Comparison of ENCODE assay signal across 8 cellular contexts in genomic region chr9:33167084-33167948, GRCh38. TPM values are rescaled to one million over a fixed set of nuclear protein-coding genes. Genes with fewer than 3 reads are reported as not detected.
A peak's percentile ranks its signal among the peaks of the same experiment; 100 is the strongest.
DNase-seq lines count a peak whose midpoint lies in the region; ATAC-seq and TF ChIP-seq lines count a peak whose summit lies in the region.

Gene B4GALT1 (minus strand): TSS chr9:33167336. CDS start chr9:33167169, 167 bp downstream.

- H3K27me3 ChIP-seq in GM23248 (replicated peaks; ENCODE audit: insufficient read depth) = no peaks in the 10 kb centered on the region
- H3K27me3 ChIP-seq in RWPE2 (ENCODE audit: insufficient read depth, poor library complexity, severe bottlenecking) = no peaks in the 10 kb centered on the region
- H3K27me3 ChIP-seq in fibroblast of lung (ENCODE audit: control insufficient read depth, insufficient read depth, low read length) = no peaks in the 10 kb centered on the region

- H3K4me3 ChIP-seq in GM23248 (peak within 1 kb of the TSS; percentile 98), RWPE2 (ENCODE audit: severe bottlenecking) (peak within 1 kb of the TSS; percentile 98), fibroblast of lung (replicated peaks in 1 of 4; ENCODE audit: control extremely low read depth in 1 of 4, insufficient read depth in 1 of 4, low read depth in 3 of 4, low read length in 4 of 4) (peak within 1 kb of the TSS; percentile 80 to 98 (median 86))

- H4K20me1 ChIP-seq in GM23248 (ENCODE audit: insufficient read depth) (no peaks in the 10 kb centered on the region), fibroblast of lung (ENCODE audit: control insufficient read depth, extremely low read depth, insufficient read depth, low read length) (no peaks in the 10 kb centered on the region)

- H3K9me3 Mint-ChIP-seq in activated T-helper 17 cell treated with anti-CD3 and anti-CD28 coated beads, Interleukin-2, amount 50 U/mL, for 72 hours = peaks cover 3% of the 10 kb centered on the region
- no peaks in the 10 kb centered on the region for H3K9me3 Mint-ChIP-seq in naive thymus-derived CD8-positive, alpha-beta T cell
- no peaks in the 10 kb centered on the region for H3K9me3 Mint-ChIP-seq in stimulated activated naive B cell treated with anti-CD40 and anti-IgM and Interleukin-4, amounts not matched to agents 10 μg/mL and 1 μg/mL and 100 μg/mL, for 72 hours

- POLR2A ChIA-PET in naive thymus-derived CD8-positive, alpha-beta T cell (lab: Charles Lee) = interaction anchor here (0.6 to 2.8 kb wide), 16 partner anchors 12 to 142 kb away, joined by 3 to 36 read pairs (median 6); partner anchors contain the start of genes BAG1, CHMP5, DNAJA1 and NFX1

- H3K4me1 Mint-ChIP-seq in activated T-helper 17 cell treated with anti-CD3 and anti-CD28 coated beads, Interleukin-2, amount 50 U/mL, for 72 hours = peaks cover 27% of the 10 kb centered on the region
- H3K4me1 Mint-ChIP-seq in naive thymus-derived CD8-positive, alpha-beta T cell = peaks cover 41 to 70% (median 62%) of the 10 kb centered on the region in 4 donors
- H3K4me1 Mint-ChIP-seq in stimulated activated naive B cell treated with anti-CD40 and anti-IgM and Interleukin-4, amounts not matched to agents 10 μg/mL and 1 μg/mL and 100 μg/mL, for 72 hours = peaks cover 55 to 73% of the 10 kb centered on the region in 2 donors

- in situ Hi-C loops in GM23248 (cut with MboI) = no loop called here

- peak within 1 kb of the TSS; percentile 100 for H3K4me3 Mint-ChIP-seq in activated T-helper 17 cell treated with anti-CD3 and anti-CD28 coated beads, Interleukin-2, amount 50 U/mL, for 72 hours
- peak within 1 kb of the TSS; percentile 89 to 99 (median 96) for H3K4me3 Mint-ChIP-seq in naive thymus-derived CD8-positive, alpha-beta T cell
- H3K4me3 Mint-ChIP-seq in stimulated activated naive B cell treated with anti-CD40 and anti-IgM and Interleukin-4, amounts not matched to agents 10 μg/mL and 1 μg/mL and 100 μg/mL, for 72 hours = peak within 1 kb of the TSS; percentile 94 to 99

- 2 to 3% methylated on average over 35 to 54 of the region's 101 CpGs for WGBS in GM23248 (ENCODE audit: low coverage in 1 of 2, low lambda C conversion rate in 2 of 2, missing lambda C conversion rate in 2 of 2), 2 experiments

- peaks cover 26% of the 10 kb centered on the region for H3K36me3 Mint-ChIP-seq in activated T-helper 17 cell treated with anti-CD3 and anti-CD28 coated beads, Interleukin-2, amount 50 U/mL, for 72 hours (ENCODE audit: low read depth)
- H3K36me3 Mint-ChIP-seq in naive thymus-derived CD8-positive, alpha-beta T cell = no peaks in the 10 kb centered on the region
- peaks cover 18 to 22% of the 10 kb centered on the region in 2 donors for H3K36me3 Mint-ChIP-seq in stimulated activated naive B cell treated with anti-CD40 and anti-IgM and Interleukin-4, amounts not matched to agents 10 μg/mL and 1 μg/mL and 100 μg/mL, for 72 hours

- H3K79me2 ChIP-seq in GM23248 (ENCODE audit: insufficient read depth) (peaks cover 47% of the 10 kb centered on the region), fibroblast of lung (ENCODE audit: control insufficient read depth, insufficient read depth, low read length) (peaks cover 47% of the 10 kb centered on the region)

- DNase-seq in Daoy (ENCODE audit: low read depth) (peak; percentile 97), GM23248 (peak; percentile 96), Kasumi-1 (lab: John Stamatoyannopoulos, UW) (peak; percentile 91 to 95), RWPE2 (ENCODE audit: low spot score) (peak; percentile 91), fibroblast of lung (ENCODE audit: low read depth in 2 of 2) (peak; percentile 92 to 94)
- DNase-seq in naive thymus-derived CD8-positive, alpha-beta T cell = peak; percentile 86 to 99 (median 93)
- peak; percentile 88 for DNase-seq in stimulated activated naive B cell treated with anti-CD40 and anti-IgM and Interleukin-4, amounts not matched to agents 10 μg/mL and 1 μg/mL and 100 μg/mL, for 72 hours

- peak; percentile 30 for TF ChIP-seq CTCF in RWPE2 (IDR thresholded peaks at IDR 0.05; ENCODE audit: poor library complexity, severe bottlenecking)
- TF ChIP-seq CTCF in fibroblast of lung (conservative IDR thresholded peaks at IDR 0.05 in 1 of 2, IDR thresholded peaks at IDR 0.05 in 1 of 2; ENCODE audit: low read depth in 1 of 2, low read length in 2 of 2) = no peak

- H2AFZ ChIP-seq in GM23248 (peak within 1 kb of the TSS; percentile 81), fibroblast of lung (ENCODE audit: low read length) (peak within 1 kb of the TSS; percentile 58)

- H3K9ac ChIP-seq in GM23248 (peak within 1 kb of the TSS; percentile 99), fibroblast of lung (ENCODE audit: insufficient read depth, low read length) (peak within 1 kb of the TSS; percentile 90)

- H3K27me3 Mint-ChIP-seq in activated T-helper 17 cell treated with anti-CD3 and anti-CD28 coated beads, Interleukin-2, amount 50 U/mL, for 72 hours = no peaks in the 10 kb centered on the region
- H3K27me3 Mint-ChIP-seq in naive thymus-derived CD8-positive, alpha-beta T cell = no peaks in the 10 kb centered on the region
- no peaks in the 10 kb centered on the region for H3K27me3 Mint-ChIP-seq in stimulated activated naive B cell treated with anti-CD40 and anti-IgM and Interleukin-4, amounts not matched to agents 10 μg/mL and 1 μg/mL and 100 μg/mL, for 72 hours

- H3K4me1 ChIP-seq in GM23248 (ENCODE audit: insufficient read depth) = peaks cover 36% of the 10 kb centered on the region
- H3K4me1 ChIP-seq in RWPE2 (ENCODE audit: insufficient read depth, poor library complexity, severe bottlenecking) = peaks cover 21% of the 10 kb centered on the region
- peaks cover 16% of the 10 kb centered on the region for H3K4me1 ChIP-seq in fibroblast of lung (ENCODE audit: control insufficient read depth, extremely low read depth, insufficient read depth, low read length)

- H3K36me3 ChIP-seq in GM23248 (ENCODE audit: low read depth) = no peaks in the 10 kb centered on the region
- H3K36me3 ChIP-seq in RWPE2 (ENCODE audit: low read depth) = no peaks in the 10 kb centered on the region
- H3K36me3 ChIP-seq in fibroblast of lung (ENCODE audit: control insufficient read depth, insufficient read depth, low read length) = no peaks in the 10 kb centered on the region

- H3K9me3 ChIP-seq in GM23248 (ENCODE audit: low read depth) (no peaks in the 10 kb centered on the region), RWPE2 (ENCODE audit: severe bottlenecking) (no peaks in the 10 kb centered on the region), fibroblast of lung (ENCODE audit: control insufficient read depth, insufficient read depth, low read depth, low read length) (no peaks in the 10 kb centered on the region)

- H3K4me2 ChIP-seq in GM23248 (ENCODE audit: unreplicated experiment) (peak within 1 kb of the TSS; percentile 99), fibroblast of lung (ENCODE audit: extremely low read depth, insufficient read depth, low read length) (peak within 1 kb of the TSS; percentile 97)

- ATAC-seq in RWPE2 (ENCODE audit: low read depth) = peak; percentile 58
- peak; percentile 78 for ATAC-seq in activated T-helper 17 cell treated with anti-CD3 and anti-CD28 coated beads, Interleukin-2, amount 50 U/mL, for 72 hours (replicated peaks)
- peak; percentile 81 to 82 for ATAC-seq in naive thymus-derived CD8-positive, alpha-beta T cell
- peak; percentile 65 to 72 for ATAC-seq in stimulated activated naive B cell treated with anti-CD40 and anti-IgM and Interleukin-4, amounts not matched to agents 10 μg/mL and 1 μg/mL and 100 μg/mL, for 72 hours (replicated peaks)

- H3K27ac Mint-ChIP-seq in activated T-helper 17 cell treated with anti-CD3 and anti-CD28 coated beads, Interleukin-2, amount 50 U/mL, for 72 hours = peak within 1 kb of the TSS; percentile 99
- peak within 1 kb of the TSS; percentile 94 to 100 (median 99) for H3K27ac Mint-ChIP-seq in naive thymus-derived CD8-positive, alpha-beta T cell
- peak within 1 kb of the TSS; percentile 98 for H3K27ac Mint-ChIP-seq in stimulated activated naive B cell treated with anti-CD40 and anti-IgM and Interleukin-4, amounts not matched to agents 10 μg/mL and 1 μg/mL and 100 μg/mL, for 72 hours

- no peaks in the 10 kb centered on the region for H3K9me2 ChIP-seq in GM23248 (ENCODE audit: insufficient read depth)

- peaks cover 44% of the 10 kb centered on the region for H3F3A ChIP-seq in GM23248 (ENCODE audit: insufficient read depth)

- H3K27ac ChIP-seq in GM23248 (peak within 1 kb of the TSS; percentile 99), RWPE2 (ENCODE audit: poor library complexity, severe bottlenecking) (peak within 1 kb of the TSS; percentile 99), fibroblast of lung (ENCODE audit: insufficient read depth, low read length) (peak within 1 kb of the TSS; percentile 91)

RNA-seq across cellular contexts. Expression of gene B4GALT1, which starts in this region (rescaled TPM):
- total RNA-seq in Daoy (2014; rRNA removed; shearing (Covaris generic)) = 19.1 and 19.2 TPM in 2 replicates
- 70.8 and 74.3 TPM in 2 replicates for total RNA-seq in GM23248 (2014; rRNA removed; shearing (Covaris generic))
- polyA plus RNA-seq in GM23248 (2016; fragmentation: Nextera tagmentation; extraction: Ambion mirVana) = 139 and 140 TPM in 2 replicates
- total RNA-seq in activated T-helper 17 cell treated with anti-CD3 and anti-CD28 coated beads, Interleukin-2, amount 50 U/mL, for 72 hours = 10 to 100 TPM; 45.4 to 57.9 TPM
- total RNA-seq in fibroblast of lung = 18.2 and 24.1 TPM in 2 replicates
- polyA plus RNA-seq in fibroblast of lung = 51.9 and 64.8 TPM in 2 replicates
- polyA plus RNA-seq in fibroblast of lung (2012) = 51.1 and 64.0 TPM in 2 replicates
- polyA minus RNA-seq in fibroblast of lung (ENCODE audit: low replicate concordance) = 125 and 129 TPM in 2 replicates
- 10 to 100 TPM; 28.7 to 30.8 TPM for total RNA-seq in naive thymus-derived CD8-positive, alpha-beta T cell
- 10 to 100 TPM; 15.1 to 24.2 (median 18.6) TPM for polyA plus RNA-seq in naive thymus-derived CD8-positive, alpha-beta T cell

Comparison
In these comparisons a context has a peak if more than half of its experiments do, and no peak if none do; other contexts are left out.
1. Peak in every context shown above with its lines: DNase-seq, ATAC-seq, H3K4me3 ChIP-seq and H3K27ac ChIP-seq.